ENCODE assay signal across 9 cellular contexts in genomic region chr21:44927259-44927586, GRCh38. TPM values are rescaled to one million over a fixed set of nuclear protein-coding genes. Genes with fewer than 3 reads are reported as not detected.
A peak's percentile ranks its signal among the peaks of the same experiment; 100 is the strongest.
DNase-seq lines count a peak whose midpoint lies in the region; ATAC-seq, FAIRE-seq and TF ChIP-seq lines count a peak whose summit lies in the region.
"Had no signal": no experiment of that assay in that cellular context is flagged by ENCODE, and none has a peak within 500 bp of the region (broad histone marks: within the 10 kb centered on the region; RNA-seq: fewer than 3 reads in every experiment).

No MANE protein-coding gene starts in this region.

- H3K27ac ChIP-seq in foreskin keratinocyte (peak overlapping the region; percentile 81), kidney (ENCODE audit: low read depth in 2 of 2, low read length in 2 of 2) (no peak overlapping the region)

- FAIRE-seq in kidney (lab: Jason Lieb, UNC) = no peak

- CTCF ChIA-PET in activated CD4-positive, alpha-beta T cell treated with anti-CD3 and anti-CD28 coated beads, Interleukin-2, amount 10 ng/mL, durations not matched to agents 7 days and 5 days (lab: Charles Lee) = interaction anchor here (0.6 to 1.8 kb wide), 7 partner anchors 8 to 929 kb away, joined by 3 to 6 read pairs (median 3); no protein-coding TSS in a partner anchor

- H3K9ac ChIP-seq in kidney (ENCODE audit: low read length in 2 of 2) = no peak overlapping the region

- H3K27me3 Mint-ChIP-seq in activated CD4-positive, alpha-beta T cell treated with anti-CD3 and anti-CD28 coated beads, Interleukin-2, amount 10 ng/mL, durations not matched to agents 7 days and 5 days = no peaks in the 10 kb centered on the region
- no peaks in the 10 kb centered on the region for H3K27me3 Mint-ChIP-seq in T-helper 17 cell
- H3K27me3 Mint-ChIP-seq in stimulated activated naive CD8-positive, alpha-beta T cell treated with anti-CD3 and anti-CD28 coated beads, Interleukin-15, amount 100 ng/mL, for 72 hours = no peaks in the 10 kb centered on the region

- H3K36me3 Mint-ChIP-seq in activated CD4-positive, alpha-beta T cell treated with anti-CD3 and anti-CD28 coated beads, Interleukin-2, amount 10 ng/mL, durations not matched to agents 7 days and 5 days (ENCODE audit: low read depth) = peaks cover 15% of the 10 kb centered on the region
- H3K36me3 Mint-ChIP-seq in T-helper 17 cell (ENCODE audit: low read depth) = no peaks in the 10 kb centered on the region

- H3K4me3 Mint-ChIP-seq in activated CD4-positive, alpha-beta T cell treated with anti-CD3 and anti-CD28 coated beads, Interleukin-2, amount 10 ng/mL, durations not matched to agents 7 days and 5 days = peak overlapping the region; percentile 88
- peak overlapping the region; percentile 95 for H3K4me3 Mint-ChIP-seq in T-helper 17 cell
- H3K4me3 Mint-ChIP-seq in stimulated activated naive CD8-positive, alpha-beta T cell treated with anti-CD3 and anti-CD28 coated beads, Interleukin-15, amount 100 ng/mL, for 72 hours = peak overlapping the region; percentile 71 to 72

- H3K27me3 ChIP-seq in foreskin keratinocyte = peaks cover 14% of the 10 kb centered on the region

- TF ChIP-seq CTCF in foreskin keratinocyte (conservative IDR thresholded peaks at IDR 0.05) (no peak), kidney (IDR thresholded peaks at IDR 0.05; ENCODE audit: borderline replicate concordance, extremely low read depth, insufficient read depth) (no peak)

- no peaks in the 10 kb centered on the region for H3K9me3 ChIP-seq in T-helper 17 cell (ENCODE audit: control insufficient read depth, low read length, poor library complexity, severe bottlenecking)
- H3K9me3 ChIP-seq in kidney (ENCODE audit: control insufficient read depth in 1 of 2, low read length in 2 of 2) = no peaks in the 10 kb centered on the region
- H3K9me3 ChIP-seq: body of pancreas had no signal

- peaks cover 86% of the 10 kb centered on the region for H3K4me1 Mint-ChIP-seq in activated CD4-positive, alpha-beta T cell treated with anti-CD3 and anti-CD28 coated beads, Interleukin-2, amount 10 ng/mL, durations not matched to agents 7 days and 5 days
- H3K4me1 Mint-ChIP-seq in T-helper 17 cell = peaks cover 60% of the 10 kb centered on the region
- H3K4me1 Mint-ChIP-seq in stimulated activated naive CD8-positive, alpha-beta T cell treated with anti-CD3 and anti-CD28 coated beads, Interleukin-15, amount 100 ng/mL, for 72 hours = peaks cover 92% of the 10 kb centered on the region

- H3K4me3 ChIP-seq in kidney (ENCODE audit: low read length in 2 of 2) = no peak overlapping the region
- H3K4me3 ChIP-seq: body of pancreas had no signal

- intact Hi-C loops in kidney (cut with DNase I) = no loop called here

- ATAC-seq in T-helper 17 cell (no peak), foreskin keratinocyte (no peak)
- ATAC-seq in stimulated activated naive CD8-positive, alpha-beta T cell treated with anti-CD3 and anti-CD28 coated beads, Interleukin-15, amount 100 ng/mL, for 72 hours = peak; percentile 34
- ATAC-seq: body of pancreas had no signal

- peaks cover 47% of the 10 kb centered on the region for H3K4me1 ChIP-seq in foreskin keratinocyte
- H3K4me1 ChIP-seq in kidney (ENCODE audit: control insufficient read depth in 1 of 2, insufficient read depth in 1 of 2, low read depth in 1 of 2, low read length in 2 of 2) = peaks cover 0 to 16% of the 10 kb centered on the region in 2 donors

- H3K36me3 ChIP-seq in kidney (ENCODE audit: control insufficient read depth in 1 of 2, insufficient read depth in 2 of 2, low read length in 2 of 2) = no peaks in the 10 kb centered on the region

- H3K27ac Mint-ChIP-seq in activated CD4-positive, alpha-beta T cell treated with anti-CD3 and anti-CD28 coated beads, Interleukin-2, amount 10 ng/mL, durations not matched to agents 7 days and 5 days = peak overlapping the region; percentile 97
- peak overlapping the region; percentile 94 for H3K27ac Mint-ChIP-seq in T-helper 17 cell
- peak overlapping the region; percentile 95 to 98 for H3K27ac Mint-ChIP-seq in stimulated activated naive CD8-positive, alpha-beta T cell treated with anti-CD3 and anti-CD28 coated beads, Interleukin-15, amount 100 ng/mL, for 72 hours

- DNase-seq in activated CD4-positive, alpha-beta T cell treated with anti-CD3 and anti-CD28 coated beads, Interleukin-2, amount 10 ng/mL, durations not matched to agents 7 days and 5 days = no peak
- DNase-seq in activated CD4-positive, alpha-beta T cell treated with anti-CD3 and anti-CD28 coated beads for 48 hours = no peak
- DNase-seq in T-helper 17 cell = no peak
- no peak for DNase-seq in foreskin keratinocyte
- DNase-seq in stimulated activated naive CD8-positive, alpha-beta T cell treated with anti-CD3 and anti-CD28 coated beads, Interleukin-15, amount 100 ng/mL, for 72 hours = no peak
- no peak for DNase-seq in NCI-H1694 treated with DMSO at 0.1 percent for 48 hours (lab: John Stamatoyannopoulos, UW)
- DNase-seq in kidney = no peak
- no peak for DNase-seq in stimulated activated CD4-positive, alpha-beta T cell treated with anti-CD3 and anti-CD28 coated beads, Interleukin-4, amount 100 ng/mL, for 1 hour

- POLR2A ChIA-PET in activated CD4-positive, alpha-beta T cell treated with anti-CD3 and anti-CD28 coated beads, Interleukin-2, amount 10 ng/mL, durations not matched to agents 7 days and 5 days (lab: Charles Lee) = no interaction called here

- H3K9me3 Mint-ChIP-seq in activated CD4-positive, alpha-beta T cell treated with anti-CD3 and anti-CD28 coated beads, Interleukin-2, amount 10 ng/mL, durations not matched to agents 7 days and 5 days = peaks cover 5% of the 10 kb centered on the region
- no peaks in the 10 kb centered on the region for H3K9me3 Mint-ChIP-seq in stimulated activated naive CD8-positive, alpha-beta T cell treated with anti-CD3 and anti-CD28 coated beads, Interleukin-15, amount 100 ng/mL, for 72 hours

RNA-seq across cellular contexts. Expression of gene ITGB2, which starts 6.5 kb away (rescaled TPM):
- total RNA-seq in activated CD4-positive, alpha-beta T cell treated with anti-CD3 and anti-CD28 coated beads, Interleukin-2, amount 10 ng/mL, durations not matched to agents 7 days and 5 days = 100 to 1,000 TPM; 439 to 500 TPM
- total RNA-seq in T-helper 17 cell (100 to 1,000 TPM; 248 to 359 TPM), foreskin keratinocyte (6.4 and 6.5 TPM in 2 replicates), kidney (111 TPM)
- polyA plus RNA-seq in foreskin keratinocyte (5.0 and 5.2 TPM in 2 replicates), kidney (ENCODE audit: insufficient read depth, low read depth, low replicate concordance) (9.5 TPM)

RNA-seq across cellular contexts. Expression of gene SLX9, which starts 12.6 kb away (rescaled TPM):
- 10 to 100 TPM; 32.7 to 39.8 TPM for total RNA-seq in activated CD4-positive, alpha-beta T cell treated with anti-CD3 and anti-CD28 coated beads, Interleukin-2, amount 10 ng/mL, durations not matched to agents 7 days and 5 days
- total RNA-seq in T-helper 17 cell = 10 to 100 TPM; 14.0 to 15.4 TPM
- total RNA-seq in foreskin keratinocyte = 39.7 and 54.7 TPM in 2 replicates
- 54.8 and 73.8 TPM in 2 replicates for polyA plus RNA-seq in foreskin keratinocyte
- total RNA-seq in kidney = 27.1 TPM
- 35.1 TPM for polyA plus RNA-seq in kidney (ENCODE audit: insufficient read depth, low read depth, low replicate concordance)

RNA-seq across cellular contexts. Expression of gene PTTG1IP, which starts 53.7 kb away (rescaled TPM):
- total RNA-seq in activated CD4-positive, alpha-beta T cell treated with anti-CD3 and anti-CD28 coated beads, Interleukin-2, amount 10 ng/mL, durations not matched to agents 7 days and 5 days = 10 to 100 TPM; 70.2 to 79.9 TPM
- total RNA-seq in T-helper 17 cell (100 to 1,000 TPM in 1 of 2 donors, 10 to 100 TPM in 1; 98.4 to 123 TPM), foreskin keratinocyte (116 and 149 TPM in 2 replicates), kidney (378 TPM)
- polyA plus RNA-seq in foreskin keratinocyte (92.9 and 104 TPM in 2 replicates), kidney (ENCODE audit: insufficient read depth, low read depth, low replicate concordance) (187 TPM)

Comparison
In these comparisons a context has a peak if more than half of its experiments do, and no peak if none do; other contexts are left out.
1. RNA of gene ITGB2, which starts 6.5 kb away (total RNA-seq): 439 to 500 TPM in activated CD4-positive, alpha-beta T cell treated with anti-CD3 and anti-CD28 coated beads, Interleukin-2, amount 10 ng/mL, durations not matched to agents 7 days and 5 days, 248 to 359 TPM in T-helper 17 cell and 111 TPM in kidney (single experiment); 6.4 to 6.5 TPM in foreskin keratinocyte; every median in the first group is over 10 times any median in the second.
2. Peak in every context shown above with its lines, with median percentiles within 50 percentile points of each other: H3K27ac Mint-ChIP-seq and H3K4me3 Mint-ChIP-seq.